ENCODE assay signal across 10 cellular contexts in the genomic region with DNA sequence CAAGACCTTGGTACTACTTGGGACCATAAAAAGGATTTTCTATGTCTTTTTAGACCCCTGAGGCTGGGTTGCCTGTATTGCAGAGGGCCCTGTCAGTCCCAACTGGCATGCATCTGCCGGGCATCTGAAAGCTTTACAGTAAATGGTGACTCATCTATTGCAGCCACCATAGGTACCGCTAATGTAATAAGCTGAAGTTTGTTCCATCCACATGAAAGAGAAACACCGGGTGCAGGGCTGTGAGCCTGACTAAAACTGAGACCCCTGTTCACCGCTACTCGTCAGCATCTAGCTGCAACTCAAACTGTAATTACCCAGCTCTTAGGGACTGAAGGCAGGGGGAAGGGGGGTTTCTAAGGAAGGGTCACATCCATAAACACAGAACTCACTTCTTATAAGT. TPM values are rescaled to one million over a fixed set of nuclear protein-coding genes. Genes with fewer than 3 reads are reported as not detected.
DNase-seq lines count a peak whose midpoint lies in the region; ATAC-seq, FAIRE-seq and TF ChIP-seq lines count a peak whose summit lies in the region.
"Had no signal": no experiment of that assay in that cellular context is flagged by ENCODE, and none has a peak within 500 bp of the region (broad histone marks: within the 10 kb centered on the region; RNA-seq: fewer than 3 reads in every experiment).

No MANE protein-coding gene starts in this region.

- ATAC-seq in A549 (no peak; a peak in 1 of 6 replicates), GM21529 (IDR thresholded peaks at IDR 0.05; ENCODE audit: unreplicated experiment) (peak; percentile 94)
- peak; percentile 93 for ATAC-seq in stimulated activated effector memory CD8-positive, alpha-beta T cell treated with anti-CD3 and anti-CD28 coated beads, Interleukin-12 subunit alpha, Interleukin-12 subunit beta, amount 100 ng/mL, for 72 hours

- TF ChIP-seq POLR2A in A549 (IDR thresholded peaks at IDR 0.05; ENCODE audit: low read length) = no peak
- no peak for TF ChIP-seq POLR2A in NB4 (IDR thresholded peaks at IDR 0.05; ENCODE audit: extremely low read depth, insufficient read length)

- H3K4me3 Mint-ChIP-seq in astrocyte (ENCODE audit: unreplicated experiment) = no peak overlapping the region
- H3K4me3 Mint-ChIP-seq in stimulated activated effector memory CD8-positive, alpha-beta T cell treated with anti-CD3 and anti-CD28 coated beads, Interleukin-12 subunit alpha, Interleukin-12 subunit beta, amount 100 ng/mL, for 72 hours = peak overlapping the region; percentile 63

- FAIRE-seq in A549 (lab: Jason Lieb, UNC) (no peak), astrocyte (lab: Jason Lieb, UNC) (no peak), frontal cortex (lab: Jason Lieb, UNC) (no peak)
- FAIRE-seq: TTC549 had no signal

- H3K4me1 ChIP-seq in A549 = peaks cover 45% of the 10 kb centered on the region
- H3K4me1 ChIP-seq in astrocyte (ENCODE audit: insufficient read depth, low read length) = peaks cover 36% of the 10 kb centered on the region

- no peaks in the 10 kb centered on the region for H3K27me3 ChIP-seq in astrocyte (ENCODE audit: insufficient read depth, low read length)

- no peak overlapping the region for H2AFZ ChIP-seq in astrocyte (ENCODE audit: low read depth, low read length)

- CTCF ChIA-PET in A549 (lab: Yijun Ruan, JAX) = interaction anchor here (0.9 to 1.0 kb wide), 2 partner anchors 12 to 145 kb away, joined by 4 read pairs; no protein-coding TSS in a partner anchor

- no peaks in the 10 kb centered on the region for H3K36me3 ChIP-seq in astrocyte (ENCODE audit: insufficient read depth, low read length)

- no peak overlapping the region for H3K9ac ChIP-seq in astrocyte (ENCODE audit: low read length)

- TF ChIP-seq RAD21 in A549 (conservative IDR thresholded peaks at IDR 0.05 in 1 of 2, IDR thresholded peaks at IDR 0.05 in 1 of 2) = no peak

- H3K4me3 ChIP-seq in A549 (no peak overlapping the region), NB4 (ENCODE audit: low read depth, low read length) (no peak overlapping the region), astrocyte (ENCODE audit: insufficient read depth, low read depth, low read length) (no peak overlapping the region)

- H3K9me3 ChIP-seq in A549 = no peaks in the 10 kb centered on the region
- no peaks in the 10 kb centered on the region for H3K9me3 ChIP-seq in astrocyte (ENCODE audit: insufficient read depth, low read depth, low read length)

- DNase-seq in A549 (ENCODE audit: low read depth in 1 of 2, low spot score in 1 of 2) = no peak
- peak; percentile 44 for DNase-seq in NB4 (ENCODE audit: low read depth)
- DNase-seq in astrocyte (ENCODE audit: low read depth) = peak; percentile 29
- DNase-seq in stimulated activated effector memory CD8-positive, alpha-beta T cell treated with anti-CD3 and anti-CD28 coated beads, Interleukin-12 subunit alpha, Interleukin-12 subunit beta, amount 100 ng/mL, for 72 hours (ENCODE audit: low spot score in 2 of 2) = peak; percentile 35 to 84
- DNase-seq in NCI-H526 treated with DMSO at 0.1 percent for 48 hours (lab: John Stamatoyannopoulos, UW) = no peak
- DNase-seq in frontal cortex (ENCODE audit: low spot score in 2 of 2) = no peak
- DNase-seq in NCI-H2081 treated with DMSO at 0.1 percent for 48 hours (lab: John Stamatoyannopoulos, UW) = no peak

- TF ChIP-seq EP300 in A549 (IDR thresholded peaks at IDR 0.05) = no peak

- peaks cover 35% of the 10 kb centered on the region for H3K4me1 Mint-ChIP-seq in astrocyte (ENCODE audit: low read depth, unreplicated experiment)
- H3K4me1 Mint-ChIP-seq in stimulated activated effector memory CD8-positive, alpha-beta T cell treated with anti-CD3 and anti-CD28 coated beads, Interleukin-12 subunit alpha, Interleukin-12 subunit beta, amount 100 ng/mL, for 72 hours = peaks cover 88% of the 10 kb centered on the region

- no peak overlapping the region for H3K27ac Mint-ChIP-seq in astrocyte (ENCODE audit: unreplicated experiment)
- peak overlapping the region; percentile 92 for H3K27ac Mint-ChIP-seq in stimulated activated effector memory CD8-positive, alpha-beta T cell treated with anti-CD3 and anti-CD28 coated beads, Interleukin-12 subunit alpha, Interleukin-12 subunit beta, amount 100 ng/mL, for 72 hours

- no peaks in the 10 kb centered on the region for H3K27me3 Mint-ChIP-seq in astrocyte (ENCODE audit: low read depth, unreplicated experiment)

- WGBS in A549 (ENCODE audit: missing lambda C conversion rate) = 50% methylated on average over 5 of the region's 5 CpGs

- H3K79me2 ChIP-seq in astrocyte (ENCODE audit: insufficient read depth, low read length) = peaks cover 41% of the 10 kb centered on the region

- TF ChIP-seq CTCF in A549 (IDR thresholded peaks at IDR 0.05) (no peak), NB4 (IDR thresholded peaks at IDR 0.05; ENCODE audit: low read depth, low read length) (no peak), astrocyte (IDR thresholded peaks at IDR 0.05; ENCODE audit: insufficient read depth, low read depth, low read length) (no peak)

- H3K4me2 ChIP-seq in A549 (peak overlapping the region; percentile 13), astrocyte (ENCODE audit: low read length) (peak overlapping the region; percentile 14)

- POLR2A ChIA-PET in A549 (lab: Yijun Ruan, JAX) = interaction anchor here (0.5 kb wide), 1 partner anchor 148 kb away, joined by 4 read pairs; no protein-coding TSS in a partner anchor

- H3K36me3 Mint-ChIP-seq in astrocyte (ENCODE audit: low read depth, unreplicated experiment) = peaks cover 5% of the 10 kb centered on the region
- peaks cover 4% of the 10 kb centered on the region for H3K36me3 Mint-ChIP-seq in stimulated activated effector memory CD8-positive, alpha-beta T cell treated with anti-CD3 and anti-CD28 coated beads, Interleukin-12 subunit alpha, Interleukin-12 subunit beta, amount 100 ng/mL, for 72 hours

- H3K27ac ChIP-seq in A549 = peak overlapping the region; percentile 51 to 69; a peak in 2 of 6 replicates
- H3K27ac ChIP-seq in astrocyte (ENCODE audit: low read depth, low read length) = no peak overlapping the region
- H3K27ac ChIP-seq: C4-2B had no signal

- no peaks in the 10 kb centered on the region for H3K9me3 Mint-ChIP-seq in astrocyte (ENCODE audit: unreplicated experiment)
- no peaks in the 10 kb centered on the region for H3K9me3 Mint-ChIP-seq in stimulated activated effector memory CD8-positive, alpha-beta T cell treated with anti-CD3 and anti-CD28 coated beads, Interleukin-12 subunit alpha, Interleukin-12 subunit beta, amount 100 ng/mL, for 72 hours

- peaks cover 14% of the 10 kb centered on the region for H4K20me1 ChIP-seq in astrocyte (ENCODE audit: insufficient read depth, low read length)

TF ChIP-seq in A549, 52 proteins besides CTCF, POLR2A, EP300 and RAD21:
- TF ChIP-seq FOXS1 (CRISPR knock-in tag; IDR thresholded peaks at IDR 0.05) (no peak), EHF (CRISPR knock-in tag; IDR thresholded peaks at IDR 0.05) (no peak), USF2 (IDR thresholded peaks at IDR 0.05) (no peak), FOSL2 (IDR thresholded peaks at IDR 0.05) (no peak; the same call in 1 of the 2 replicates), FOSL2 (CRISPR knock-in tag; IDR thresholded peaks at IDR 0.05) (peak; percentile 58), NFE2L2 (conservative IDR thresholded peaks at IDR 0.05; ENCODE audit: low read length) (no peak), RARB (CRISPR knock-in tag; IDR thresholded peaks at IDR 0.05) (no peak)

RNA-seq across cellular contexts. Expression of gene TRERF1, which starts 49.5 kb away (rescaled TPM):
- polyA plus RNA-seq in A549 (2011; rRNA removed) (2.4 and 3.8 TPM in 2 replicates), A549 (2017; fragmentation: RNase III; extraction: RNeasy Plus Mini Kit Qiagen cat#74134 plus additional on column Dnase treatment) (3.3 to 3.6 TPM (median 3.5 TPM) in 3 replicates)
- polyA plus RNA-seq in A549 (2012; cell fraction: cytosol; rRNA removed) = 3.0 and 4.1 TPM in 2 replicates
- 7.9 and 8.2 TPM in 2 replicates for polyA plus RNA-seq in A549 (2012; cell fraction: nucleus; rRNA removed)
- polyA minus RNA-seq in A549 (2011; rRNA and poly(A)+ RNA removed) = 4.5 and 5.6 TPM in 2 replicates
- total RNA-seq in astrocyte (7.7 and 8.6 TPM in 2 replicates), frontal cortex (2.9 TPM)

Comparison
In these comparisons a context has a peak if more than half of its experiments do, and no peak if none do; other contexts are left out.
1. ATAC-seq: peak in GM21529 (single experiment) and stimulated activated effector memory CD8-positive, alpha-beta T cell treated with anti-CD3 and anti-CD28 coated beads, Interleukin-12 subunit alpha, Interleukin-12 subunit beta, amount 100 ng/mL, for 72 hours (single experiment); none in A549 (0 of 2).
2. DNase-seq: peak in NB4 (single experiment), astrocyte (single experiment) and stimulated activated effector memory CD8-positive, alpha-beta T cell treated with anti-CD3 and anti-CD28 coated beads, Interleukin-12 subunit alpha, Interleukin-12 subunit beta, amount 100 ng/mL, for 72 hours (2 of 2); none in A549 (0 of 2), NCI-H526 treated with DMSO at 0.1 percent for 48 hours (single experiment), frontal cortex (0 of 2) and NCI-H2081 treated with DMSO at 0.1 percent for 48 hours (single experiment).